Comparison of ENCODE assay signal across 8 cellular contexts in genomic region chr5:118590806-118591205, GRCh38.
"Had no signal": no experiment of that assay in that cellular context is flagged by ENCODE, and none has a peak within 500 bp of the region (broad histone marks: within the 10 kb centered on the region; RNA-seq: fewer than 3 reads in every experiment).

No MANE protein-coding gene starts in this region.

- H2AFZ ChIP-seq: GM23248 had no signal

- FAIRE-seq: HepG2 had no signal

- H3K36me3 Mint-ChIP-seq: IgD-negative memory B cell had no signal

- H3K9ac ChIP-seq: GM23248 had no signal

- H3K9me3 Mint-ChIP-seq: H9, IgD-negative memory B cell had no signal

- H3K4me3 Mint-ChIP-seq: H9, HFFc6, IgD-negative memory B cell had no signal

- H3K4me1 Mint-ChIP-seq: H9, IgD-negative memory B cell had no signal

- H3K27ac Mint-ChIP-seq: HFFc6, IgD-negative memory B cell had no signal

- H3K27ac ChIP-seq: GM23248, HL-60 had no signal

- DNase-seq: GM23248, H9, HCEC 1CT, HFFc6, KBM-7 had no signal

- H3K27me3 Mint-ChIP-seq: IgD-negative memory B cell had no signal

- H3K4me3 ChIP-seq: GM23248 had no signal

- ATAC-seq: HepG2 had no signal
